1 cellular context compared by ENCODE assay signal in the genomic region with DNA sequence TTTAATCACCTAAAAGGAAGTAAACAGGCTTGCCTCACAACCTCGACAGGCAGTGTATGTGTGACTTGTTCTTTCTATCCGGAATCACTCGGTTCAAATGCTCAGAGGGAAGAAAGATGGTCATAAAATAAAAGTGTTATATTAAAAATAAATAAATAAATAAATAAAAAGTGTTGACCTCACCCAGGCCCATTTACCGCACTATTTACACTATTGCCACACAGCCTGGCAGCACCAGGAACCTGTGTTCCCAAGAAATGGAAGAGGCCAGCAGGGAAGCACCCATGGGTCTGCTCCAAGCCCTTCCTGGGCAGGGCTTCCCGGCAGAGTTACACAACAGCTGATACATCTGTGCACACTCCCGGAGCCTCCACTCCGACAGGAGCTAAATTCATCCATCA.
TF ChIP-seq lines count a peak whose summit lies in the region.

No MANE protein-coding gene starts in this region.

TF ChIP-seq in GM23338, 12 proteins besides CTCF, POLR2A, EP300 and RAD21 (continued from another document):
- TF ChIP-seq, protein P1, sequence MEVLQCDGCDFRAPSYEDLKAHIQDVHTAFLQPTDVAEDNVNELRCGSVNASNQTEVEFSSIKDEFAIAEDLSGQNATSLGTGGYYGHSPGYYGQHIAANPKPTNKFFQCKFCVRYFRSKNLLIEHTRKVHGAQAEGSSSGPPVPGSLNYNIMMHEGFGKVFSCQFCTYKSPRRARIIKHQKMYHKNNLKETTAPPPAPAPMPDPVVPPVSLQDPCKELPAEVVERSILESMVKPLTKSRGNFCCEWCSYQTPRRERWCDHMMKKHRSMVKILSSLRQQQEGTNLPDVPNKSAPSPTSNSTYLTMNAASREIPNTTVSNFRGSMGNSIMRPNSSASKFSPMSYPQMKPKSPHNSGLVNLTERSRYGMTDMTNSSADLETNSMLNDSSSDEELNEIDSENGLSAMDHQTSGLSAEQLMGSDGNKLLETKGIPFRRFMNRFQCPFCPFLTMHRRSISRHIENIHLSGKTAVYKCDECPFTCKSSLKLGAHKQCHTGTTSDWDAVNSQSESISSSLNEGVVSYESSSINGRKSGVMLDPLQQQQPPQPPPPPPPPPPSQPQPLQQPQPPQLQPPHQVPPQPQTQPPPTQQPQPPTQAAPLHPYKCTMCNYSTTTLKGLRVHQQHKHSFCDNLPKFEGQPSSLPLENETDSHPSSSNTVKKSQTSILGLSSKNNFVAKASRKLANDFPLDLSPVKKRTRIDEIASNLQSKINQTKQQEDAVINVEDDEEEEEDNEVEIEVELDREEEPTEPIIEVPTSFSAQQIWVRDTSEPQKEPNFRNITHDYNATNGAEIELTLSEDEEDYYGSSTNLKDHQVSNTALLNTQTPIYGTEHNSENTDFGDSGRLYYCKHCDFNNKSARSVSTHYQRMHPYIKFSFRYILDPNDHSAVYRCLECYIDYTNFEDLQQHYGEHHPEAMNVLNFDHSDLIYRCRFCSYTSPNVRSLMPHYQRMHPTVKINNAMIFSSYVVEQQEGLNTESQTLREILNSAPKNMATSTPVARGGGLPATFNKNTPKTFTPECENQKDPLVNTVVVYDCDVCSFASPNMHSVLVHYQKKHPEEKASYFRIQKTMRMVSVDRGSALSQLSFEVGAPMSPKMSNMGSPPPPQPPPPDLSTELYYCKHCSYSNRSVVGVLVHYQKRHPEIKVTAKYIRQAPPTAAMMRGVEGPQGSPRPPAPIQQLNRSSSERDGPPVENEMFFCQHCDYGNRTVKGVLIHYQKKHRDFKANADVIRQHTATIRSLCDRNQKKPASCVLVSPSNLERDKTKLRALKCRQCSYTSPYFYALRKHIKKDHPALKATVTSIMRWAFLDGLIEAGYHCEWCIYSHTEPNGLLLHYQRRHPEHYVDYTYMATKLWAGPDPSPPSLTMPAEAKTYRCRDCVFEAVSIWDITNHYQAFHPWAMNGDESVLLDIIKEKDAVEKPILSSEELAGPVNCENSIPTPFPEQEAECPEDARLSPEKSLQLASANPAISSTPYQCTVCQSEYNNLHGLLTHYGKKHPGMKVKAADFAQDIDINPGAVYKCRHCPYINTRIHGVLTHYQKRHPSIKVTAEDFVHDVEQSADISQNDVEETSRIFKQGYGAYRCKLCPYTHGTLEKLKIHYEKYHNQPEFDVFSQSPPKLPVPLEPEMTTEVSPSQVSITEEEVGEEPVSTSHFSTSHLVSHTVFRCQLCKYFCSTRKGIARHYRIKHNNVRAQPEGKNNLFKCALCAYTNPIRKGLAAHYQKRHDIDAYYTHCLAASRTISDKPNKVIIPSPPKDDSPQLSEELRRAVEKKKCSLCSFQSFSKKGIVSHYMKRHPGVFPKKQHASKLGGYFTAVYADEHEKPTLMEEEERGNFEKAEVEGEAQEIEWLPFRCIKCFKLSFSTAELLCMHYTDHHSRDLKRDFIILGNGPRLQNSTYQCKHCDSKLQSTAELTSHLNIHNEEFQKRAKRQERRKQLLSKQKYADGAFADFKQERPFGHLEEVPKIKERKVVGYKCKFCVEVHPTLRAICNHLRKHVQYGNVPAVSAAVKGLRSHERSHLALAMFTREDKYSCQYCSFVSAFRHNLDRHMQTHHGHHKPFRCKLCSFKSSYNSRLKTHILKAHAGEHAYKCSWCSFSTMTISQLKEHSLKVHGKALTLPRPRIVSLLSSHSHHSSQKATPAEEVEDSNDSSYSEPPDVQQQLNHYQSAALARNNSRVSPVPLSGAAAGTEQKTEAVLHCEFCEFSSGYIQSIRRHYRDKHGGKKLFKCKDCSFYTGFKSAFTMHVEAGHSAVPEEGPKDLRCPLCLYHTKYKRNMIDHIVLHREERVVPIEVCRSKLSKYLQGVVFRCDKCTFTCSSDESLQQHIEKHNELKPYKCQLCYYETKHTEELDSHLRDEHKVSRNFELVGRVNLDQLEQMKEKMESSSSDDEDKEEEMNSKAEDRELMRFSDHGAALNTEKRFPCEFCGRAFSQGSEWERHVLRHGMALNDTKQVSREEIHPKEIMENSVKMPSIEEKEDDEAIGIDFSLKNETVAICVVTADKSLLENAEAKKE (CRISPR knock-in tag; IDR thresholded peaks at IDR 0.05), result no peak
